1 cellular context compared by ENCODE assay signal in genomic region chr2:36222485-36222884, GRCh38.
TF ChIP-seq lines count a peak whose summit lies in the region.

No MANE protein-coding gene starts in this region.

TF ChIP-seq in H1, 55 proteins besides CTCF, POLR2A, EP300 and RAD21 (continued from another document):
- TF ChIP-seq, protein P1, sequence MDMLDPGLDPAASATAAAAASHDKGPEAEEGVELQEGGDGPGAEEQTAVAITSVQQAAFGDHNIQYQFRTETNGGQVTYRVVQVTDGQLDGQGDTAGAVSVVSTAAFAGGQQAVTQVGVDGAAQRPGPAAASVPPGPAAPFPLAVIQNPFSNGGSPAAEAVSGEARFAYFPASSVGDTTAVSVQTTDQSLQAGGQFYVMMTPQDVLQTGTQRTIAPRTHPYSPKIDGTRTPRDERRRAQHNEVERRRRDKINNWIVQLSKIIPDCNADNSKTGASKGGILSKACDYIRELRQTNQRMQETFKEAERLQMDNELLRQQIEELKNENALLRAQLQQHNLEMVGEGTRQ (IDR thresholded peaks at IDR 0.05; ENCODE audit: low read length), result no peak
- no peak for TF ChIP-seq SP2 (IDR thresholded peaks at IDR 0.05; ENCODE audit: low read length)
- no peak for TF ChIP-seq KDM4A (IDR thresholded peaks at IDR 0.05; ENCODE audit: low read depth, low read length, severe bottlenecking)
- TF ChIP-seq, protein P2, sequence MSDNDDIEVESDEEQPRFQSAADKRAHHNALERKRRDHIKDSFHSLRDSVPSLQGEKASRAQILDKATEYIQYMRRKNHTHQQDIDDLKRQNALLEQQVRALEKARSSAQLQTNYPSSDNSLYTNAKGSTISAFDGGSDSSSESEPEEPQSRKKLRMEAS (IDR thresholded peaks at IDR 0.05), result no peak
- TF ChIP-seq, protein P3, sequence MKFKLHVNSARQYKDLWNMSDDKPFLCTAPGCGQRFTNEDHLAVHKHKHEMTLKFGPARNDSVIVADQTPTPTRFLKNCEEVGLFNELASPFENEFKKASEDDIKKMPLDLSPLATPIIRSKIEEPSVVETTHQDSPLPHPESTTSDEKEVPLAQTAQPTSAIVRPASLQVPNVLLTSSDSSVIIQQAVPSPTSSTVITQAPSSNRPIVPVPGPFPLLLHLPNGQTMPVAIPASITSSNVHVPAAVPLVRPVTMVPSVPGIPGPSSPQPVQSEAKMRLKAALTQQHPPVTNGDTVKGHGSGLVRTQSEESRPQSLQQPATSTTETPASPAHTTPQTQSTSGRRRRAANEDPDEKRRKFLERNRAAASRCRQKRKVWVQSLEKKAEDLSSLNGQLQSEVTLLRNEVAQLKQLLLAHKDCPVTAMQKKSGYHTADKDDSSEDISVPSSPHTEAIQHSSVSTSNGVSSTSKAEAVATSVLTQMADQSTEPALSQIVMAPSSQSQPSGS (IDR thresholded peaks at IDR 0.05; ENCODE audit: low read length), result no peak
